In genomic region chr12:94429191-94429590, GRCh38 we compare ENCODE assay signal across 26 cellular contexts. TPM values are rescaled to one million over a fixed set of nuclear protein-coding genes. Genes with fewer than 3 reads are reported as not detected.
A peak's percentile ranks its signal among the peaks of the same experiment; 100 is the strongest.
DNase-seq lines count a peak whose midpoint lies in the region; ATAC-seq, FAIRE-seq and TF ChIP-seq lines count a peak whose summit lies in the region.
"Had no signal": no experiment of that assay in that cellular context is flagged by ENCODE, and none has a peak within 500 bp of the region (broad histone marks: within the 10 kb centered on the region; RNA-seq: fewer than 3 reads in every experiment).

No MANE protein-coding gene starts in this region.

- H2BK20ac ChIP-seq in H9 (ENCODE audit: low read depth, low read length, poor library complexity, severe bottlenecking): no peak overlapping the region
- H2BK20ac ChIP-seq in H1 (ENCODE audit: low read length): 0 out of 2 replicates have a peak overlapping the region, but pooled peaks have one; percentile 24

- peaks cover 26 to 32% of the 10 kb centered on the region in 2 experiments for H3K9me3 Mint-ChIP-seq in H9

- ATAC-seq in mucosa of descending colon (peak; percentile 31), left cardiac atrium (no peak)

- H3K36me3 Mint-ChIP-seq in H9 (ENCODE audit: insufficient read depth in 1 of 3, low read depth in 3 of 3): peaks cover 15 to 39% (median 26%) of the 10 kb centered on the region in 3 experiments

- H4K20me1 ChIP-seq in H9 (ENCODE audit: control insufficient read depth, insufficient read depth, insufficient read length) (no peaks in the 10 kb centered on the region), H1 (replicated peaks in 1 of 2; ENCODE audit: control insufficient read depth in 1 of 2, insufficient read depth in 2 of 2, low read length in 2 of 2) (no peaks in the 10 kb centered on the region)

- H3K4me1 ChIP-seq in H9 (ENCODE audit: insufficient read depth, low read length) (peaks cover 9% of the 10 kb centered on the region), H1 (replicated peaks in 1 of 4; ENCODE audit: control insufficient read depth in 3 of 4, insufficient read depth in 4 of 4, low read length in 3 of 4) (peaks cover 2 to 25% (median 18%) of the 10 kb centered on the region in 4 experiments), mucosa of descending colon (ENCODE audit: low read depth) (no peaks in the 10 kb centered on the region), left ventricle myocardium inferior (peaks cover 25% of the 10 kb centered on the region)
- H3K4me1 ChIP-seq: BE2C had no signal

- no peak overlapping the region for H3K4me3 ChIP-seq in GM06990 (replicated peaks; ENCODE audit: low read depth, low read length)
- H3K4me3 ChIP-seq in H1 (ENCODE audit: extremely low read depth in 1 of 4, insufficient read depth in 2 of 4, low read depth in 3 of 4, low read length in 4 of 4): no peak overlapping the region
- no peak overlapping the region for H3K4me3 ChIP-seq in mucosa of descending colon
- no peak overlapping the region for H3K4me3 ChIP-seq in left ventricle myocardium inferior
- H3K4me3 ChIP-seq: SK-N-MC had no signal

- H3K79me1 ChIP-seq in H9 (ENCODE audit: insufficient read depth, low read depth, low read length, poor library complexity, severe bottlenecking) (no peaks in the 10 kb centered on the region), H1 (ENCODE audit: low read depth, low read length) (no peaks in the 10 kb centered on the region)

- no peak for TF ChIP-seq EP300 in H1 (IDR thresholded peaks at IDR 0.05; ENCODE audit: borderline replicate concordance in 1 of 2, low read depth in 2 of 2, low read length in 2 of 2)

- H2AK5ac ChIP-seq in H9 (ENCODE audit: insufficient read length, low read length) (no peak overlapping the region), H1 (ENCODE audit: low read depth, low read length) (peak overlapping the region; percentile 68; the same call in 1 of the 2 replicates)

- intact Hi-C loops in mucosa of descending colon (cut with DNase I, micrococcal nuclease): no loop called here
- intact Hi-C loops in left ventricle myocardium inferior (cut with micrococcal nuclease): no loop called here
- intact Hi-C loops in left cardiac atrium (cut with DNase I): no loop called here

- H3K4me3 Mint-ChIP-seq in H9: no peak overlapping the region
- H3K4me3 Mint-ChIP-seq: CD4-positive, CD25-positive, alpha-beta regulatory T cell had no signal

- H2BK120ac ChIP-seq in H9 (ENCODE audit: low read depth, low read length, poor library complexity, severe bottlenecking): no peak overlapping the region
- peak overlapping the region; percentile 30 for H2BK120ac ChIP-seq in H1 (replicated peaks; ENCODE audit: low read depth, low read length)

- CTCF ChIA-PET in H1 (lab: Charles Lee; ENCODE audit: partially characterized antibody): interaction anchor here (0.6 to 1.7 kb wide), 14 partner anchors 10 to 295 kb away, joined by 3 to 6 read pairs (median 3); no protein-coding TSS in a partner anchor

- H3K4ac ChIP-seq in H9 (ENCODE audit: low read depth, low read length) (no peak overlapping the region), H1 (replicated peaks; ENCODE audit: insufficient read length, low read depth, low read length) (peak overlapping the region; percentile 40)

- DNase-seq in GM06990 (ENCODE audit: extremely low read depth, insufficient read length): peak; percentile 9
- peak; percentile 61 for DNase-seq in H9
- no peak for DNase-seq in H1 (ENCODE audit: low read depth in 1 of 2, low spot score in 2 of 2)
- DNase-seq in mucosa of descending colon: no peak
- DNase-seq in left ventricle myocardium inferior: no peak
- DNase-seq in NCI-H524 (lab: John Stamatoyannopoulos, UW): no peak
- no peak for DNase-seq in left cardiac atrium
- DNase-seq: BE2C; Caco-2; DMS 273 treated with DMSO at 0.1 percent for 48 hours; DND-41; KBM-7; NCI-H1092; NCI-H1436 treated with DMSO at 0.1 percent for 48 hours; NCI-H1930; NCI-H2227 treated with DMSO at 0.1 percent for 48 hours; NCI-H510A; NCI-H748 treated with DMSO at 0.1 percent for 48 hours; NK-92 treated with Interleukin-12 subunit alpha and Interleukin-12 subunit beta, amount 100 ng/mL, for 24 hours; SHP77 treated with DMSO at 0.1 percent for 48 hours had no signal

- H3T11ph ChIP-seq in H9 (ENCODE audit: low read length): no peak overlapping the region

- H3K23ac ChIP-seq in H9 (ENCODE audit: insufficient read length, low read depth, low read length) (no peak overlapping the region), H1 (ENCODE audit: insufficient read length) (no peak overlapping the region)

- H2AFZ ChIP-seq in H9 (ENCODE audit: low read length) (no peak overlapping the region), H1 (ENCODE audit: low read length) (no peak overlapping the region)

- H4K91ac ChIP-seq in H9 (ENCODE audit: insufficient read length, low read depth, low read length) (peak overlapping the region; percentile 48), H1 (replicated peaks; ENCODE audit: insufficient read length, low read length) (peak overlapping the region; percentile 69)

- H3K79me2 ChIP-seq in H9 (ENCODE audit: insufficient read depth, low read length) (peaks cover 9% of the 10 kb centered on the region; the same call in 1 of the 2 replicates), H1 (ENCODE audit: control insufficient read depth in 1 of 2, insufficient read depth in 2 of 2, low read length in 2 of 2) (peaks cover 0 to 47% of the 10 kb centered on the region in 2 experiments; a peak in 2 of 4 replicates)

- no peaks in the 10 kb centered on the region for H3K27me3 ChIP-seq in GM06990 (replicated peaks; ENCODE audit: control insufficient read depth, insufficient read depth, low read length)
- H3K27me3 ChIP-seq in H9 (ENCODE audit: insufficient read depth, low read length): no peaks in the 10 kb centered on the region
- H3K27me3 ChIP-seq in H1 (replicated peaks in 1 of 4; ENCODE audit: control insufficient read depth in 3 of 4, extremely low read depth in 1 of 4, insufficient read depth in 3 of 4, low read length in 3 of 4): no peaks in the 10 kb centered on the region
- no peaks in the 10 kb centered on the region for H3K27me3 ChIP-seq in left ventricle myocardium inferior (ENCODE audit: low read depth)
- H3K27me3 ChIP-seq: BE2C had no signal

- peak; percentile 13 for FAIRE-seq in H1 (lab: Jason Lieb, UNC)
- FAIRE-seq: GM18507, GM19239, H54 had no signal

- POLR2A ChIA-PET in H1 (lab: Charles Lee; ENCODE audit: partially characterized antibody): interaction anchor here (0.6 to 1.2 kb wide), 2 partner anchors 11 to 800 kb away, joined by 3 to 5 read pairs; no protein-coding TSS in a partner anchor

- H3K4me1 Mint-ChIP-seq in H9: peaks cover 57 to 73% of the 10 kb centered on the region in 2 experiments

- H2BK5ac ChIP-seq in H9 (ENCODE audit: insufficient read length, low read length): no peak overlapping the region
- peak overlapping the region; percentile 85; the same call in 1 of the 2 replicates for H2BK5ac ChIP-seq in H1 (ENCODE audit: low read depth, low read length)

- no peak overlapping the region for H3K27ac ChIP-seq in H9 (ENCODE audit: insufficient read length, low read depth, low read length)
- peak overlapping the region; percentile 43; the same call in 1 of the 2 replicates for H3K27ac ChIP-seq in H1 (ENCODE audit: low read depth, low read length)
- H3K27ac ChIP-seq in left ventricle myocardium inferior (replicated peaks): no peak overlapping the region
- H3K27ac ChIP-seq: RWPE1, SK-N-MC had no signal

- no CpG with 5 or more reads among the region's 2 CpGs for WGBS in H9 (ENCODE audit: extremely low coverage, insufficient read length, low lambda C conversion rate)
- 75% methylated on average over 2 of the region's 2 CpGs; no CpG with 5 or more reads in 1 of the 2 experiments for WGBS in H1 (ENCODE audit: extremely low coverage in 1 of 2, insufficient coverage in 1 of 2, insufficient read length in 1 of 2, insufficient replicate concordance in 2 of 2, low coverage in 1 of 2, low lambda C conversion rate in 2 of 2, missing lambda C conversion rate in 1 of 2), 2 experiments

- H3K18ac ChIP-seq in H9 (ENCODE audit: insufficient read length, low read depth, low read length) (no peak overlapping the region), H1 (ENCODE audit: extremely low read depth, low read length) (peak overlapping the region; percentile 85; the same call in 1 of the 2 replicates)

- no peaks in the 10 kb centered on the region for H3K9me3 ChIP-seq in H9 (ENCODE audit: control insufficient read depth, low read depth, low read length)
- 0 out of 4 replicates have a peak, but pooled peaks cover 0 to 7% of the 10 kb centered on the region in 2 experiments for H3K9me3 ChIP-seq in H1 (ENCODE audit: insufficient read depth in 2 of 2, low read depth in 1 of 2, low read length in 1 of 2)
- H3K9me3 ChIP-seq in mucosa of descending colon: peaks cover 10% of the 10 kb centered on the region
- peaks cover 29% of the 10 kb centered on the region for H3K9me3 ChIP-seq in left ventricle myocardium inferior (replicated peaks)
- H3K9me3 ChIP-seq: BE2C had no signal

- peak overlapping the region; percentile 30 to 86 (median 78); a peak in 4 of 7 replicates for H3K27ac Mint-ChIP-seq in H9
- H3K27ac Mint-ChIP-seq: CD4-positive, CD25-positive, alpha-beta regulatory T cell had no signal

- H2BK12ac ChIP-seq in H9 (ENCODE audit: insufficient read length, low read depth, low read length) (no peak overlapping the region), H1 (ENCODE audit: low read depth, low read length) (peak overlapping the region; percentile 10; the same call in 1 of the 2 replicates)

- H4K5ac ChIP-seq in H9 (ENCODE audit: insufficient read length, low read depth, low read length): no peak overlapping the region
- peak overlapping the region; percentile 39 for H4K5ac ChIP-seq in H1 (ENCODE audit: insufficient read length, low read depth, low read length)

- H3K36me3 ChIP-seq in GM06990 (ENCODE audit: control insufficient read depth, insufficient read depth, low read length): no peaks in the 10 kb centered on the region; the same call in 1 of the 2 replicates
- H3K36me3 ChIP-seq in H1 (ENCODE audit: control insufficient read depth in 2 of 4, insufficient read depth in 4 of 4, low read length in 3 of 4): peaks cover 0 to 3% (median 1%) of the 10 kb centered on the region in 4 experiments; a peak in 2 of 8 replicates
- H3K36me3 ChIP-seq in mucosa of descending colon (ENCODE audit: low read depth): no peaks in the 10 kb centered on the region
- H3K36me3 ChIP-seq in left ventricle myocardium inferior: peaks cover 5% of the 10 kb centered on the region
- H3K36me3 ChIP-seq: BE2C had no signal

- H3K4me2 ChIP-seq in H9 (ENCODE audit: insufficient read depth, insufficient read length, low read length): no peak overlapping the region
- H3K4me2 ChIP-seq in H1 (ENCODE audit: insufficient read depth in 1 of 2, low read depth in 2 of 2, low read length in 2 of 2): no peak overlapping the region

- H3K23me2 ChIP-seq in H9 (ENCODE audit: insufficient read length, low read depth, low read length, poor library complexity, severe bottlenecking): no peaks in the 10 kb centered on the region
- H3K23me2 ChIP-seq in H1 (ENCODE audit: low read depth, low read length): no peaks in the 10 kb centered on the region; the same call in none of the 2 replicates

- no peak for TF ChIP-seq CTCF in GM06990 (IDR thresholded peaks at IDR 0.05; ENCODE audit: insufficient read depth, low read length, poor library complexity, severe bottlenecking)
- no peak for TF ChIP-seq CTCF in H9 (conservative IDR thresholded peaks at IDR 0.05)
- no peak for TF ChIP-seq CTCF in H1 (IDR thresholded peaks at IDR 0.05; ENCODE audit: control extremely low read depth in 1 of 3, insufficient read depth in 1 of 3, low read depth in 1 of 3, low read length in 3 of 3)
- TF ChIP-seq CTCF in mucosa of descending colon (IDR thresholded peaks at IDR 0.05): no peak
- no peak for TF ChIP-seq CTCF in left ventricle myocardium inferior (IDR thresholded peaks at IDR 0.05; ENCODE audit: borderline replicate concordance)

- H3K56ac ChIP-seq in H9 (ENCODE audit: insufficient read length, low read depth, low read length) (no peak overlapping the region), H1 (replicated peaks; ENCODE audit: insufficient read length, low read depth, low read length) (no peak overlapping the region)

- no peaks in the 10 kb centered on the region for H3K27me3 Mint-ChIP-seq in H9 (ENCODE audit: low read depth)
- H3K27me3 Mint-ChIP-seq: CD4-positive, CD25-positive, alpha-beta regulatory T cell had no signal

- H2BK15ac ChIP-seq in H9 (ENCODE audit: low read depth, low read length): no peak overlapping the region
- H2BK15ac ChIP-seq in H1 (ENCODE audit: low read length): peak overlapping the region; percentile 50; the same call in 1 of the 2 replicates

- H3K14ac ChIP-seq in H9 (ENCODE audit: insufficient read depth, low read length): no peak overlapping the region; the same call in 1 of the 2 replicates
- no peak overlapping the region for H3K14ac ChIP-seq in H1 (ENCODE audit: insufficient read length)

- H3K9ac ChIP-seq in H9 (ENCODE audit: extremely low read depth, insufficient read length, low read length) (no peak overlapping the region), H1 (replicated peaks in 1 of 4; ENCODE audit: extremely low read depth in 1 of 4, low read depth in 3 of 4, low read length in 3 of 4) (no peak overlapping the region)

- TF ChIP-seq POLR2A in H1 (IDR thresholded peaks at IDR 0.05; ENCODE audit: control extremely low read depth in 1 of 2, low read depth in 2 of 2, low read length in 2 of 2): no peak

- H4K8ac ChIP-seq in H9 (replicated peaks; ENCODE audit: insufficient read length, low read depth, low read length): no peak overlapping the region
- peak overlapping the region; percentile 69; the same call in 1 of the 2 replicates for H4K8ac ChIP-seq in H1 (ENCODE audit: extremely low read depth, insufficient read depth, low read length)

- 0 out of 4 replicates have a peak, but pooled peaks of 1 of the 2 experiments have one; percentile 1 for TF ChIP-seq RAD21 in H1 (IDR thresholded peaks at IDR 0.05 in 1 of 2, conservative IDR thresholded peaks at IDR 0.05 in 1 of 2; ENCODE audit: low read depth in 2 of 2, low read length in 2 of 2)

RNA-seq across cellular contexts. Expression of gene CEP83, which starts 30.5 kb away (rescaled TPM):
- 26.5 and 27.4 TPM in 2 replicates for total RNA-seq in H9 (2021)
- total RNA-seq in H1 (2021; fragmentation: NEBNext Ultra II Directional; extraction: Animal tissue kit (Norgen Biotek cat#: 25700)): 25.6 and 25.8 TPM in 2 replicates
- 6.0 and 7.9 TPM in 2 replicates for polyA plus RNA-seq in H1 (2011; rRNA removed)
- polyA plus RNA-seq in H1 (2011; cell fraction: cytosol; rRNA removed): 9.6 TPM
- 28.3 TPM for polyA plus RNA-seq in H1 (2011; cell fraction: nucleus; rRNA removed)
- 9.2 to 19.1 TPM (median 9.8 TPM) in 4 replicates for polyA plus RNA-seq in H1 (2012, experiment 1 of 2)
- polyA plus RNA-seq in H1 (2012, experiment 2 of 2): 1.5 TPM
- 23.0 TPM for polyA plus RNA-seq in H1 (2013, experiment 1 of 2)
- polyA plus RNA-seq in H1 (2013, experiment 2 of 2): 20.9 TPM
- 13.1 and 14.3 TPM in 2 replicates for polyA minus RNA-seq in H1 (2011; rRNA and poly(A)+ RNA removed)
- polyA minus RNA-seq in H1 (2011; cell fraction: cytosol; rRNA and poly(A)+ RNA removed): 18.6 TPM
- 96.7 TPM for polyA minus RNA-seq in H1 (2011; cell fraction: nucleus; rRNA and poly(A)+ RNA removed)
- total RNA-seq in mucosa of descending colon: 10 to 100 TPM; 11.7 to 14.4 (median 14.3) TPM
- 9.8 TPM for total RNA-seq in left ventricle myocardium inferior
- 10 to 100 TPM; 11.6 to 12.0 TPM for total RNA-seq in left cardiac atrium

Comparison
In these comparisons a context has a peak if more than half of its experiments do, and no peak if none do; other contexts are left out.
1. DNase-seq: peak in GM06990 (single experiment) and H9 (single experiment); none in H1 (0 of 2), mucosa of descending colon (0 of 3), left ventricle myocardium inferior (single experiment), NCI-H524 (0 of 2) and left cardiac atrium (single experiment).